8 cellular contexts compared by ENCODE assay signal in the genomic region with DNA sequence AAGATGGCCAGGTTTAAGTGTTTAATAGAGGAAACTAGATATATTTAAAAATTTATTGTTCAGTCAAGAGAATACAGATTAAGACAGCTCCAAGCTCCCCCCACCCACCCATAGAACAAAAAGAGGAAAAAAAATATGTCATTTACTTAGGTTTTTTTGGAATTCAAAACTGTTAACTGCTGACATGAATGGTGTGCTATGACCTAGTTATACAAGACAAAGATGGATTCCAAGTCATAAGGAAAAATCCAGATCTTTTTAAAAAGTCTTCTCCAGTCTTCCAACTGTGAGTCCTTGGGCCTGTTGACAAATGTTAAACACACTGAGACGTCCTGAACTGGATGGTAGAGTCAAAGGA. TPM values are rescaled to one million over a fixed set of nuclear protein-coding genes. Genes with fewer than 3 reads are reported as not detected.
DNase-seq lines count a peak whose midpoint lies in the region; FAIRE-seq and TF ChIP-seq lines count a peak whose summit lies in the region.

No MANE protein-coding gene starts in this region.

- H3K9me3 ChIP-seq in Caco-2: no peaks in the 10 kb centered on the region
- H3K9me3 ChIP-seq in endothelial cell of umbilical vein (replicated peaks; ENCODE audit: control insufficient read depth, insufficient read depth, low read length): no peaks in the 10 kb centered on the region
- H3K9me3 ChIP-seq in ovary: no peaks in the 10 kb centered on the region

- H3K4me1 Mint-ChIP-seq in Caco-2 (ENCODE audit: low read depth, unreplicated experiment): peaks cover 23% of the 10 kb centered on the region

- H3K9me3 Mint-ChIP-seq in Caco-2 (ENCODE audit: unreplicated experiment): no peaks in the 10 kb centered on the region

- peak overlapping the region; percentile 80 for H3K4me3 ChIP-seq in Caco-2 (ENCODE audit: low read depth, low read length)
- H3K4me3 ChIP-seq in endothelial cell of umbilical vein (replicated peaks in 1 of 3; ENCODE audit: insufficient read depth in 1 of 3, low read depth in 1 of 3, low read length in 3 of 3): peak overlapping the region; percentile 13 to 81 (median 79)
- peak overlapping the region; percentile 77 for H3K4me3 ChIP-seq in ovary

- no peaks in the 10 kb centered on the region for H4K20me1 ChIP-seq in endothelial cell of umbilical vein (replicated peaks; ENCODE audit: control insufficient read depth, extremely low read depth, insufficient read depth, low read length)

- POLR2A ChIA-PET in Caco-2 (lab: Charles Lee): interaction anchor here (0.9 to 2.2 kb wide), 7 partner anchors 9 to 423 kb away, joined by 3 to 17 read pairs (median 10); a partner anchor contains a TSS
- POLR2A ChIA-PET in endothelial cell of umbilical vein (lab: Charles Lee): interaction anchor here (0.7 to 3.3 kb wide), 3 partner anchors 8 to 14 kb away, joined by 4 to 20 read pairs (median 8); a partner anchor contains a TSS

- H3K27ac ChIP-seq in endothelial cell of umbilical vein (ENCODE audit: insufficient read depth, low read depth, low read length) (peak overlapping the region; percentile 93), ovary (peak overlapping the region; percentile 100)

- BruUV-seq in Caco-2 (replicated peaks; lab: Mats Ljungman, UMichigan) (TSS peak; percentile 90), endothelial cell of umbilical vein (replicated peaks; lab: Mats Ljungman, UMichigan) (TSS peak; percentile 69)

- dilution Hi-C loops in endothelial cell of umbilical vein (cut with MboI; ENCODE audit: extremely low pct_ligation_motif_present, low sequenced_read_pairs): no loop called here

- no peak overlapping the region for H2AFZ ChIP-seq in endothelial cell of umbilical vein (ENCODE audit: low read depth, low read length)

- no peaks in the 10 kb centered on the region for H3K27me3 Mint-ChIP-seq in Caco-2 (ENCODE audit: insufficient read depth, unreplicated experiment)

- no peaks in the 10 kb centered on the region; the same call in 1 of the 2 replicates for H3K36me3 ChIP-seq in Caco-2 (ENCODE audit: control insufficient read depth, insufficient read depth, low read length)
- H3K36me3 ChIP-seq in endothelial cell of umbilical vein (ENCODE audit: control insufficient read depth in 2 of 2, extremely low read depth in 1 of 2, insufficient read depth in 2 of 2, low read length in 2 of 2): peaks cover 0 to 7% of the 10 kb centered on the region in 2 experiments
- H3K36me3 ChIP-seq in ovary: no peaks in the 10 kb centered on the region

- TF ChIP-seq EP300 in ovary (IDR thresholded peaks at IDR 0.05): no peak

- DNase-seq in Caco-2: no peak
- peak; percentile 83 for DNase-seq in OCI-M2 (lab: John Stamatoyannopoulos, UW; ENCODE audit: unreplicated experiment)
- no peak for DNase-seq in endothelial cell of umbilical vein (ENCODE audit: low read depth, low spot score)
- no peak for DNase-seq in ovary
- DNase-seq in H4 (ENCODE audit: low spot score): no peak
- no peak for DNase-seq in activated effector memory CD4-positive, alpha-beta T cell treated with anti-CD3 and anti-CD28 coated beads, Interleukin-2, amount 50 U/mL, for 16 hours
- DNase-seq in NCI-H187 (lab: John Stamatoyannopoulos, UW): no peak
- no peak for DNase-seq in hypothalamus (lab: John Stamatoyannopoulos, UW)

- TF ChIP-seq POLR2A in endothelial cell of umbilical vein (IDR thresholded peaks at IDR 0.05; ENCODE audit: low read depth, low read length) (no peak), ovary (IDR thresholded peaks at IDR 0.05) (no peak)

- no peak for FAIRE-seq in endothelial cell of umbilical vein (lab: Jason Lieb, UNC)

- H3K4me1 ChIP-seq in Caco-2: peaks cover 25% of the 10 kb centered on the region
- H3K4me1 ChIP-seq in endothelial cell of umbilical vein (ENCODE audit: control insufficient read depth, extremely low read depth, insufficient read depth, low read length): peaks cover 42% of the 10 kb centered on the region
- H3K4me1 ChIP-seq in ovary (ENCODE audit: insufficient read depth): peaks cover 24% of the 10 kb centered on the region

- peak overlapping the region; percentile 87 for H3K4me2 ChIP-seq in endothelial cell of umbilical vein (ENCODE audit: insufficient read depth, low read length)

- H3K27ac Mint-ChIP-seq in Caco-2 (ENCODE audit: unreplicated experiment): peak overlapping the region; percentile 96

- CTCF ChIA-PET in Caco-2 (lab: Charles Lee): interaction anchor here (0.7 to 3.1 kb wide), 5 partner anchors 9 to 177 kb away, joined by 3 to 46 read pairs (median 5); a partner anchor contains a TSS
- CTCF ChIA-PET in endothelial cell of umbilical vein (lab: Charles Lee): interaction anchor here (1.6 to 12.8 kb wide), 3 partner anchors 4 to 86 kb away, joined by 7 to 774 read pairs (median 774); a partner anchor contains a TSS

- WGBS in ovary, 3 donors: 0% methylated on average over 1 of the region's 1 CpG

- intact Hi-C loops in Caco-2 (cut with micrococcal nuclease; ENCODE audit: unreplicated experiment) (loop anchor here (10.0 kb wide), 1 partner anchor 732 kb away; no protein-coding TSS in a partner anchor), endothelial cell of umbilical vein (cut with micrococcal nuclease) (no loop called here), ovary (cut with DNase I) (loop anchor here in 1 of 4 donors (10.0 kb wide), 1 partner anchor 322 kb away; no protein-coding TSS in a partner anchor)

- peaks cover 59% of the 10 kb centered on the region for H3K36me3 Mint-ChIP-seq in Caco-2 (ENCODE audit: insufficient read depth, unreplicated experiment)

- TF ChIP-seq CTCF in Caco-2 (IDR thresholded peaks at IDR 0.05; ENCODE audit: insufficient read depth in 1 of 2, low read depth in 1 of 2, low read length in 1 of 2, severe bottlenecking in 1 of 2, unreplicated experiment in 1 of 2): no peak
- TF ChIP-seq CTCF in endothelial cell of umbilical vein (IDR thresholded peaks at IDR 0.05; ENCODE audit: extremely low read depth in 1 of 2, insufficient read depth in 1 of 2, low read depth in 1 of 2, low read length in 2 of 2): no peak
- no peak for TF ChIP-seq CTCF in ovary (IDR thresholded peaks at IDR 0.05)

- no peaks in the 10 kb centered on the region for H3K9me1 ChIP-seq in endothelial cell of umbilical vein (replicated peaks; ENCODE audit: control insufficient read depth, extremely low read depth, insufficient read depth, low read length)

- peaks cover 63% of the 10 kb centered on the region for H3K79me2 ChIP-seq in endothelial cell of umbilical vein (ENCODE audit: control insufficient read depth, insufficient read depth, low read length)

- H3K27me3 ChIP-seq in Caco-2 (replicated peaks; ENCODE audit: control insufficient read depth, insufficient read depth, low read length) (no peaks in the 10 kb centered on the region), endothelial cell of umbilical vein (ENCODE audit: control insufficient read depth in 2 of 2, insufficient read depth in 2 of 2, low read length in 2 of 2) (no peaks in the 10 kb centered on the region), ovary (no peaks in the 10 kb centered on the region)

- peak overlapping the region; percentile 98 for H3K9ac ChIP-seq in endothelial cell of umbilical vein (replicated peaks; ENCODE audit: extremely low read depth, insufficient read depth, low read length)

- peak overlapping the region; percentile 81 for H3K4me3 Mint-ChIP-seq in Caco-2 (ENCODE audit: unreplicated experiment)

TF ChIP-seq in endothelial cell of umbilical vein, 7 proteins besides CTCF, POLR2A, EP300 and RAD21 (continues in another document):
- no peak for TF ChIP-seq MYC (IDR thresholded peaks at IDR 0.05; ENCODE audit: low read depth, low read length)
- TF ChIP-seq FOS (IDR thresholded peaks at IDR 0.05; ENCODE audit: borderline replicate concordance, insufficient read depth, low read length): no peak
- no peak for TF ChIP-seq EZH2 (IDR thresholded peaks at IDR 0.05; ENCODE audit: borderline replicate concordance, low read depth, low read length, severe bottlenecking)

RNA-seq across cellular contexts. Expression of a gene that starts 1.3 kb away (rescaled TPM):
- 16.8 and 17.6 TPM in 2 replicates for total RNA-seq in Caco-2 (2022)
- total RNA-seq in endothelial cell of umbilical vein: 27.0 and 28.1 TPM in 2 replicates
- 2.3 and 2.6 TPM in 2 replicates for polyA plus RNA-seq in endothelial cell of umbilical vein
- polyA plus RNA-seq in endothelial cell of umbilical vein (2011; cell fraction: cytosol; rRNA removed): 3.2 TPM in 2 replicates
- polyA plus RNA-seq in endothelial cell of umbilical vein (2011; cell fraction: nucleus; rRNA removed): 6.7 and 7.0 TPM in 2 replicates
- 8.4 and 9.7 TPM in 2 replicates for polyA plus RNA-seq in endothelial cell of umbilical vein (2012)
- 3.3 and 4.1 TPM in 2 replicates for polyA minus RNA-seq in endothelial cell of umbilical vein
- 8.3 TPM for polyA minus RNA-seq in endothelial cell of umbilical vein (2011; cell fraction: cytosol; rRNA and poly(A)+ RNA removed)
- polyA minus RNA-seq in endothelial cell of umbilical vein (2011; cell fraction: nucleus; rRNA and poly(A)+ RNA removed): 3.2 and 7.0 TPM in 2 replicates
- 10 to 100 TPM in 5 of 7 donors, 1 to 10 TPM in 2; 8.7 to 44.6 (median 31.7) TPM for total RNA-seq in ovary
- 10 to 100 TPM in 1 of 2 donors, 1 to 10 TPM in 1; 6.2 to 15.5 TPM for polyA plus RNA-seq in ovary
- total RNA-seq in H4 (2014; rRNA removed; shearing (Covaris generic)): 1.2 and 2.1 TPM in 2 replicates

RNA-seq across cellular contexts. Expression of a gene that starts 9.0 kb away (rescaled TPM):
- total RNA-seq in Caco-2 (2022): 33.8 and 36.7 TPM in 2 replicates
- total RNA-seq in endothelial cell of umbilical vein: 22.2 and 22.3 TPM in 2 replicates
- polyA plus RNA-seq in endothelial cell of umbilical vein: 9.3 and 12.0 TPM in 2 replicates
- polyA plus RNA-seq in endothelial cell of umbilical vein (2011; cell fraction: cytosol; rRNA removed): 4.9 and 5.7 TPM in 2 replicates
- polyA plus RNA-seq in endothelial cell of umbilical vein (2011; cell fraction: nucleus; rRNA removed): 35.7 and 45.9 TPM in 2 replicates
- 7.8 and 15.5 TPM in 2 replicates for polyA plus RNA-seq in endothelial cell of umbilical vein (2012)
- polyA minus RNA-seq in endothelial cell of umbilical vein: 9.0 and 9.7 TPM in 2 replicates
- polyA minus RNA-seq in endothelial cell of umbilical vein (2011; cell fraction: cytosol; rRNA and poly(A)+ RNA removed): 146 TPM
- polyA minus RNA-seq in endothelial cell of umbilical vein (2011; cell fraction: nucleus; rRNA and poly(A)+ RNA removed): 36.3 and 41.7 TPM in 2 replicates
- total RNA-seq in ovary: 10 to 100 TPM in 6 of 7 donors, 1 to 10 TPM in 1; 9.3 to 37.3 (median 18.2) TPM
- polyA plus RNA-seq in ovary: 1 to 10 TPM; 3.7 to 7.9 TPM
- total RNA-seq in H4 (2014; rRNA removed; shearing (Covaris generic)): 0.99 and 3.3 TPM in 2 replicates

RNA-seq across cellular contexts. Expression of a gene that starts 56.2 kb away (rescaled TPM):
- 0.20 TPM in 1 of 2 replicates, not detected in the other for total RNA-seq in Caco-2 (2022)
- total RNA-seq in endothelial cell of umbilical vein: not detected in 2 replicates
- not detected in 2 replicates for polyA plus RNA-seq in endothelial cell of umbilical vein
- polyA plus RNA-seq in endothelial cell of umbilical vein (2011; cell fraction: cytosol; rRNA removed): not detected in 2 replicates
- not detected in 2 replicates for polyA plus RNA-seq in endothelial cell of umbilical vein (2011; cell fraction: nucleus; rRNA removed)
- polyA plus RNA-seq in endothelial cell of umbilical vein (2012): not detected in 2 replicates
- polyA minus RNA-seq in endothelial cell of umbilical vein: not detected in 2 replicates
- 3.2 TPM for polyA minus RNA-seq in endothelial cell of umbilical vein (2011; cell fraction: cytosol; rRNA and poly(A)+ RNA removed)
- polyA minus RNA-seq in endothelial cell of umbilical vein (2011; cell fraction: nucleus; rRNA and poly(A)+ RNA removed): not detected in 2 replicates
- 1 to 10 TPM; 1.2 to 7.2 (median 4.4) TPM for total RNA-seq in ovary
- 1 to 10 TPM; 1.3 to 4.0 TPM for polyA plus RNA-seq in ovary
- total RNA-seq in H4 (2014; rRNA removed; shearing (Covaris generic)): not detected in 2 replicates
